In genomic region chr14:22830329-22831010, GRCh38 we compare ENCODE assay signal across 8 cellular contexts. TPM values are rescaled to one million over a fixed set of nuclear protein-coding genes. Genes with fewer than 3 reads are reported as not detected.
DNase-seq lines count a peak whose midpoint lies in the region; ATAC-seq and TF ChIP-seq lines count a peak whose summit lies in the region.

No MANE protein-coding gene starts in this region.

- TF ChIP-seq CTCF in astrocyte of the cerebellum (IDR thresholded peaks at IDR 0.05; ENCODE audit: low read depth, low read length, missing control alignments): no peak
- no peak for TF ChIP-seq CTCF in lung (IDR thresholded peaks at IDR 0.05; ENCODE audit: control extremely low read depth, extremely low read depth)
- no peak for TF ChIP-seq CTCF in vagina (IDR thresholded peaks at IDR 0.05)

- DNase-seq in Right ventricle myocardium superior (peak; percentile 4), left cardiac atrium (no peak), astrocyte of the cerebellum (ENCODE audit: low read depth) (no peak), lung (ENCODE audit: low spot score) (no peak), vagina (ENCODE audit: extremely low spot score in 2 of 2) (no peak), NCI-H1417 (lab: John Stamatoyannopoulos, UW) (no peak), COR-L47 (lab: John Stamatoyannopoulos, UW) (no peak)

- H3K27ac ChIP-seq in lung (ENCODE audit: low read depth in 1 of 2, low read length in 1 of 2) (peak overlapping the region in 1 of 2 donors; percentile 79), vagina (peak overlapping the region; percentile 70)

- H3K36me3 ChIP-seq in lung (ENCODE audit: control insufficient read depth in 2 of 2, insufficient read depth in 2 of 2, low read length in 2 of 2) (peaks cover 4 to 12% of the 10 kb centered on the region in 2 donors), vagina (peaks cover 0 to 10% of the 10 kb centered on the region in 2 donors)

- H3K4me3 ChIP-seq in astrocyte of the cerebellum (ENCODE audit: low read depth, low read length): peak overlapping the region; percentile 91
- peak overlapping the region; percentile 90 for H3K4me3 ChIP-seq in lung
- peak overlapping the region; percentile 64 to 79 for H3K4me3 ChIP-seq in vagina

- no peak for TF ChIP-seq POLR2A in vagina (IDR thresholded peaks at IDR 0.05)

- in situ Hi-C loops in astrocyte of the cerebellum (cut with HindIII; ENCODE audit: low sequenced_read_pairs): no loop called here

- peaks cover 0 to 2% of the 10 kb centered on the region in 2 donors for H3K9me3 ChIP-seq in lung (ENCODE audit: control insufficient read depth in 2 of 2, insufficient read depth in 1 of 2, low read length in 1 of 2)
- no peaks in the 10 kb centered on the region for H3K9me3 ChIP-seq in vagina

- intact Hi-C loops in Right ventricle myocardium superior (cut with DNase I) (no loop called here), left cardiac atrium (cut with DNase I) (no loop called here), vagina (cut with DNase I) (no loop called here)

- ATAC-seq in Right ventricle myocardium superior (ENCODE audit: poor library complexity): no peak
- no peak for ATAC-seq in left cardiac atrium
- ATAC-seq in lung (ENCODE audit: insufficient read depth, low FRiP score): no peak
- no peak for ATAC-seq in HG02588 (IDR thresholded peaks at IDR 0.05; ENCODE audit: unreplicated experiment)

- no peaks in the 10 kb centered on the region for H3K27me3 ChIP-seq in lung (ENCODE audit: control insufficient read depth, insufficient read depth)
- H3K27me3 ChIP-seq in vagina: no peaks in the 10 kb centered on the region

- peaks cover 4 to 7% of the 10 kb centered on the region in 2 donors for H3K4me1 ChIP-seq in lung (ENCODE audit: control insufficient read depth in 2 of 2, insufficient read depth in 2 of 2, low read length in 2 of 2)
- H3K4me1 ChIP-seq in vagina: peaks cover 9% of the 10 kb centered on the region

- WGBS in lung, 2 donors: 11 to 12% methylated on average over 6 of the region's 6 CpGs

RNA-seq across cellular contexts. Expression of gene MRPL52, which starts 0.8 kb away (rescaled TPM):
- total RNA-seq in Right ventricle myocardium superior (110 TPM), left cardiac atrium (10 to 100 TPM; 79.4 to 95.7 TPM), lung (100 to 1,000 TPM in 1 of 2 donors, 10 to 100 TPM in 1; 27.5 to 102 TPM), vagina (68.0 TPM)
- polyA plus RNA-seq in lung: 100 to 1,000 TPM; 105 to 239 TPM

RNA-seq across cellular contexts. Expression of gene MMP14, which starts 5.9 kb away (rescaled TPM):
- total RNA-seq in Right ventricle myocardium superior (22.5 TPM), left cardiac atrium (10 to 100 TPM; 51.2 to 52.2 TPM), lung (100 to 1,000 TPM; 121 to 162 TPM), vagina (187 TPM)
- polyA plus RNA-seq in lung: 100 to 1,000 TPM; 125 to 144 TPM

RNA-seq across cellular contexts. Expression of gene SLC7A7, which starts 15.2 kb away (rescaled TPM):
- 4.6 TPM for total RNA-seq in Right ventricle myocardium superior
- total RNA-seq in left cardiac atrium: 10 to 100 TPM in 1 of 2 donors, 1 to 10 TPM in 1; 8.2 to 12.0 TPM
- total RNA-seq in lung: 10 to 100 TPM; 28.0 to 65.2 TPM
- 100 to 1,000 TPM in 1 of 2 donors, 10 to 100 TPM in 1; 31.2 to 113 TPM for polyA plus RNA-seq in lung
- total RNA-seq in vagina: 7.4 TPM

RNA-seq across cellular contexts. Expression of gene LRP10, which starts 41.1 kb away (rescaled TPM):
- total RNA-seq in Right ventricle myocardium superior: 50.8 TPM
- total RNA-seq in left cardiac atrium: 10 to 100 TPM; 63.5 to 73.1 TPM
- 100 to 1,000 TPM in 1 of 2 donors, 10 to 100 TPM in 1; 55.2 to 148 TPM for total RNA-seq in lung
- 100 to 1,000 TPM in 1 of 2 donors, 10 to 100 TPM in 1; 25.7 to 133 TPM for polyA plus RNA-seq in lung
- total RNA-seq in vagina: 137 TPM

RNA-seq across cellular contexts. Expression of gene REM2, which starts 52.6 kb away (rescaled TPM):
- total RNA-seq in Right ventricle myocardium superior (not detected), left cardiac atrium (under 1 TPM in 1 of 2 donors, not detected in 1; 0.12 TPM), lung (under 1 TPM in 1 of 2 donors, not detected in 1; 0.92 TPM), vagina (3.9 TPM)
- polyA plus RNA-seq in lung: under 1 TPM; 0.88 to 0.98 TPM
